Comparison of ENCODE assay signal across 15 cellular contexts in the genomic region with DNA sequence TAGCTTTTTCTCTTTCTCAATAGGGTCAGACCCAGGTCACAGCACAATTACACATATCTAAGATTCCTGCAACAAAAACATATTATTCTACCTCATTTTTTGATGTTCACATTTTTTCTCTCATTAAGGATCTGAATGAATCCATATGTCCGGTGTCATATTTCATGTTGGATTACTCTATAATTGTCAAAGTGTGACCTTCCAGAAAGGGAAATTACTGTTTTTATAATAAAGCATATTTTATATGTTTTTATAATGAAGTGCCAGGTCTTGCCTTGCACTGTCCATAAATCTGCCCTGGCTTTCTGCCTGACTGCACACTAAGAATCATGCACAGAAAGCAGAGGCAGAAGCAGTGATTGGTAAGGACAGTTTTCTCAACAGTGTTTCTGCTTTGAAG.
A peak's percentile ranks its signal among the peaks of the same experiment; 100 is the strongest.
DNase-seq lines count a peak whose midpoint lies in the region; ATAC-seq, FAIRE-seq and TF ChIP-seq lines count a peak whose summit lies in the region.
"Had no signal": no experiment of that assay in that cellular context is flagged by ENCODE, and none has a peak within 500 bp of the region (broad histone marks: within the 10 kb centered on the region; RNA-seq: fewer than 3 reads in every experiment).

No MANE protein-coding gene starts in this region.

- DNase-seq in NCI-H1105 treated with DMSO at 0.1 percent for 48 hours (lab: John Stamatoyannopoulos, UW): peak; percentile 47
- DNase-seq in NCI-H1105 (lab: John Stamatoyannopoulos, UW): no peak
- DNase-seq in NCI-H1694 (lab: John Stamatoyannopoulos, UW): peak; percentile 50
- peak; percentile 55 for DNase-seq in endothelial cell of umbilical vein (ENCODE audit: low read depth, low spot score)
- peak; percentile 36 for DNase-seq in retina
- DNase-seq: 8988T; activated CD8-positive, alpha-beta memory T cell treated with anti-CD3 and anti-CD28 coated beads, Interleukin-2, amount 50 U/mL, for 4 hours; Karpas-422; mesendoderm; T-helper 1 cell; testis had no signal

- ATAC-seq in HG02840 (IDR thresholded peaks at IDR 0.05; ENCODE audit: low FRiP score, unreplicated experiment) (no peak), GM19467 (IDR thresholded peaks at IDR 0.05; ENCODE audit: unreplicated experiment) (no peak), HG02852 (IDR thresholded peaks at IDR 0.05; ENCODE audit: unreplicated experiment) (no peak)
- ATAC-seq: activated naive CD4-positive, alpha-beta T cell treated with anti-CD3 and anti-CD28 coated beads, Interleukin-2, amount 50 U/mL, for 72 hours had no signal

- no peaks in the 10 kb centered on the region for H3K9me1 ChIP-seq in endothelial cell of umbilical vein (replicated peaks; ENCODE audit: control insufficient read depth, extremely low read depth, insufficient read depth, low read length)

- TF ChIP-seq CTCF in endothelial cell of umbilical vein (IDR thresholded peaks at IDR 0.05; ENCODE audit: extremely low read depth in 1 of 2, insufficient read depth in 1 of 2, low read depth in 1 of 2, low read length in 2 of 2): no peak

- H3K4me1 ChIP-seq in endothelial cell of umbilical vein (ENCODE audit: control insufficient read depth, extremely low read depth, insufficient read depth, low read length): no peaks in the 10 kb centered on the region
- H3K4me1 ChIP-seq: testis had no signal

- no peak overlapping the region for H3K4me3 ChIP-seq in endothelial cell of umbilical vein (replicated peaks in 1 of 3; ENCODE audit: insufficient read depth in 1 of 3, low read depth in 1 of 3, low read length in 3 of 3)
- H3K4me3 ChIP-seq: testis had no signal

- no peak overlapping the region for H3K9ac ChIP-seq in endothelial cell of umbilical vein (replicated peaks; ENCODE audit: extremely low read depth, insufficient read depth, low read length)

- POLR2A ChIA-PET in endothelial cell of umbilical vein (lab: Charles Lee): no interaction called here

- TF ChIP-seq POLR2A in endothelial cell of umbilical vein (IDR thresholded peaks at IDR 0.05; ENCODE audit: low read depth, low read length): no peak

- FAIRE-seq in endothelial cell of umbilical vein (lab: Jason Lieb, UNC): no peak

- CTCF ChIA-PET in endothelial cell of umbilical vein (lab: Charles Lee): no interaction called here

- H2AFZ ChIP-seq in endothelial cell of umbilical vein (ENCODE audit: low read depth, low read length): no peak overlapping the region

- no peak overlapping the region for H3K4me2 ChIP-seq in endothelial cell of umbilical vein (ENCODE audit: insufficient read depth, low read length)

- H4K20me1 ChIP-seq in endothelial cell of umbilical vein (replicated peaks; ENCODE audit: control insufficient read depth, extremely low read depth, insufficient read depth, low read length): no peaks in the 10 kb centered on the region

- no peaks in the 10 kb centered on the region for H3K9me3 ChIP-seq in endothelial cell of umbilical vein (replicated peaks; ENCODE audit: control insufficient read depth, insufficient read depth, low read length)
- H3K9me3 ChIP-seq: testis had no signal

- dilution Hi-C loops in endothelial cell of umbilical vein (cut with MboI; ENCODE audit: extremely low pct_ligation_motif_present, low sequenced_read_pairs): no loop called here

- no TSS peak for BruUV-seq in endothelial cell of umbilical vein (replicated peaks; lab: Mats Ljungman, UMichigan)

- intact Hi-C loops in endothelial cell of umbilical vein (cut with micrococcal nuclease): no loop called here

- H3K27me3 ChIP-seq in endothelial cell of umbilical vein (ENCODE audit: control insufficient read depth in 2 of 2, insufficient read depth in 2 of 2, low read length in 2 of 2): no peaks in the 10 kb centered on the region
- H3K27me3 ChIP-seq: testis had no signal

- H3K36me3 ChIP-seq in endothelial cell of umbilical vein (ENCODE audit: control insufficient read depth in 2 of 2, extremely low read depth in 1 of 2, insufficient read depth in 2 of 2, low read length in 2 of 2): no peaks in the 10 kb centered on the region

- no peaks in the 10 kb centered on the region for H3K79me2 ChIP-seq in endothelial cell of umbilical vein (ENCODE audit: control insufficient read depth, insufficient read depth, low read length)

- no peak overlapping the region for H3K27ac ChIP-seq in endothelial cell of umbilical vein (ENCODE audit: insufficient read depth, low read depth, low read length)
- H3K27ac ChIP-seq: testis had no signal

TF ChIP-seq in endothelial cell of umbilical vein, 7 proteins besides CTCF, POLR2A, EP300 and RAD21:
- TF ChIP-seq, protein P1, sequence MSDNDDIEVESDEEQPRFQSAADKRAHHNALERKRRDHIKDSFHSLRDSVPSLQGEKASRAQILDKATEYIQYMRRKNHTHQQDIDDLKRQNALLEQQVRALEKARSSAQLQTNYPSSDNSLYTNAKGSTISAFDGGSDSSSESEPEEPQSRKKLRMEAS (IDR thresholded peaks at IDR 0.05; ENCODE audit: insufficient read depth, insufficient read length): no peak
- TF ChIP-seq MYC (IDR thresholded peaks at IDR 0.05; ENCODE audit: low read depth, low read length) (no peak), GATA2 (IDR thresholded peaks at IDR 0.05; ENCODE audit: insufficient read depth, insufficient read length, low read depth, low read length) (no peak), EZH2 (IDR thresholded peaks at IDR 0.05; ENCODE audit: borderline replicate concordance, low read depth, low read length, severe bottlenecking) (no peak), POLR2AphosphoS5 (IDR thresholded peaks at IDR 0.05; ENCODE audit: insufficient read depth, low read depth, low read length) (no peak), JUN (IDR thresholded peaks at IDR 0.05; ENCODE audit: borderline replicate concordance, insufficient read depth, insufficient read length, low read depth) (no peak), FOS (IDR thresholded peaks at IDR 0.05; ENCODE audit: borderline replicate concordance, insufficient read depth, low read length) (no peak)
